ENCODE assay signal across 1 cellular context in the genomic region with DNA sequence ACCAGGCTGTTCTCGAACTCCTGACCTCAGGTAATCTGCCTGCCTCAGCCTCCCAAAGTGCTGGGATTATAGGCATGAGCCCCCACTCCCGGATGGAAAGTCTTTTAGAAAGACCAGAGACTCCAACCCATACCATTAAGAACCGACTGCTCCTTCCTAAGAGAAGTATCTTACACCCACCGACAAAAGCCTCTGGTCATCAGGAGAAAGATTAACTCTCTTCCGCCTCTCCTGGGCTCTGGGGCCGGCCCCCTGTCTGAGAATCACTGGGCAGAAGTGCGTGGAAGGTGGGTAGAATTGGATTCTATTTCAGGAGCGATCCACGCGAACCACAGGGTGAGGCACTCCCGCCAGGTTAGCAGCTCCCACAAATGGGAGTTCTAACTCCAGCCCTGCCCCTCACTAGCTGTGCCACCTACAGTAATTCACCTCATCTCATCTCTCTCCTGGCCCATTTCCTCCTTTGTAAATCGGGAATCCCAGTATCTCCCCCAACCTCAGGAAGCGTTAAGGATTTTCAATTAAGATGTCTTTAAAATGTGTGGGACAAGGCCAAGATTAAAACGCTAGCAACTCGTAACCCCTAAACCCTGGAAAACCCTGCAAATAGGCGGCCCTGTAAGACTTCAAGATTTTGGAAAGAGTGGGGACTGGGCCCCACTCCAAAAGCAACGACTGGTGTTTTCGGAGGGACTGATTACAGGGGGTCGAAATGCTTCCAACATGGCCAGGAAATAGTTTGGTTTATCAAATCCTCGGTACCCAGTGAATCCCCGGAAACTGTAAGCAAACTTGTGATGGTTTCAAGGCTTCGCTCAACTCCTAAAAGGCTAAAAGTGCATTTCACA.
A peak's percentile ranks its signal among the peaks of the same experiment; 100 is the strongest.
TF ChIP-seq lines count a peak whose summit lies in the region.

No MANE protein-coding gene starts in this region.

TF ChIP-seq in K562, 482 proteins besides CTCF, POLR2A, EP300 and RAD21 (continued from another document):
- TF ChIP-seq, protein P1, sequence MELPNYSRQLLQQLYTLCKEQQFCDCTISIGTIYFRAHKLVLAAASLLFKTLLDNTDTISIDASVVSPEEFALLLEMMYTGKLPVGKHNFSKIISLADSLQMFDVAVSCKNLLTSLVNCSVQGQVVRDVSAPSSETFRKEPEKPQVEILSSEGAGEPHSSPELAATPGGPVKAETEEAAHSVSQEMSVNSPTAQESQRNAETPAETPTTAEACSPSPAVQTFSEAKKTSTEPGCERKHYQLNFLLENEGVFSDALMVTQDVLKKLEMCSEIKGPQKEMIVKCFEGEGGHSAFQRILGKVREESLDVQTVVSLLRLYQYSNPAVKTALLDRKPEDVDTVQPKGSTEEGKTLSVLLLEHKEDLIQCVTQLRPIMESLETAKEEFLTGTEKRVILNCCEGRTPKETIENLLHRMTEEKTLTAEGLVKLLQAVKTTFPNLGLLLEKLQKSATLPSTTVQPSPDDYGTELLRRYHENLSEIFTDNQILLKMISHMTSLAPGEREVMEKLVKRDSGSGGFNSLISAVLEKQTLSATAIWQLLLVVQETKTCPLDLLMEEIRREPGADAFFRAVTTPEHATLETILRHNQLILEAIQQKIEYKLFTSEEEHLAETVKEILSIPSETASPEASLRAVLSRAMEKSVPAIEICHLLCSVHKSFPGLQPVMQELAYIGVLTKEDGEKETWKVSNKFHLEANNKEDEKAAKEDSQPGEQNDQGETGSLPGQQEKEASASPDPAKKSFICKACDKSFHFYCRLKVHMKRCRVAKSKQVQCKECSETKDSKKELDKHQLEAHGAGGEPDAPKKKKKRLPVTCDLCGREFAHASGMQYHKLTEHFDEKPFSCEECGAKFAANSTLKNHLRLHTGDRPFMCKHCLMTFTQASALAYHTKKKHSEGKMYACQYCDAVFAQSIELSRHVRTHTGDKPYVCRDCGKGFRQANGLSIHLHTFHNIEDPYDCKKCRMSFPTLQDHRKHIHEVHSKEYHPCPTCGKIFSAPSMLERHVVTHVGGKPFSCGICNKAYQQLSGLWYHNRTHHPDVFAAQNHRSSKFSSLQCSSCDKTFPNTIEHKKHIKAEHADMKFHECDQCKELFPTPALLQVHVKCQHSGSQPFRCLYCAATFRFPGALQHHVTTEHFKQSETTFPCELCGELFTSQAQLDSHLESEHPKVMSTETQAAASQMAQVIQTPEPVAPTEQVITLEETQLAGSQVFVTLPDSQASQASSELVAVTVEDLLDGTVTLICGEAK (IDR thresholded peaks at IDR 0.05) = peak; percentile 52; the same call in 1 of the 2 replicates
- TF ChIP-seq, protein P1 (CRISPR knock-in tag; IDR thresholded peaks at IDR 0.05) = no peak
- TF ChIP-seq NFRKB (IDR thresholded peaks at IDR 0.05; ENCODE audit: low read depth) (peak; percentile 31; the same call in 1 of the 2 replicates), ZNF695 (CRISPR knock-in tag; IDR thresholded peaks at IDR 0.05) (no peak), YBX1 (IDR thresholded peaks at IDR 0.05) (no peak), SUPT5H (IDR thresholded peaks at IDR 0.05) (0 out of 2 replicates have a peak, but pooled peaks have one; percentile 30), PRMT5 (CRISPR knock-in tag; IDR thresholded peaks at IDR 0.05) (no peak), ZNF263 (CRISPR knock-in tag; IDR thresholded peaks at IDR 0.05; ENCODE audit: borderline replicate concordance) (no peak), ZNF134 (CRISPR knock-in tag; conservative IDR thresholded peaks at IDR 0.05) (no peak), SMC3 (conservative IDR thresholded peaks at IDR 0.05; ENCODE audit: insufficient read depth, low read depth, low read length) (no peak), ZNF707 (CRISPR knock-in tag; conservative IDR thresholded peaks at IDR 0.05) (no peak), CHD1 (IDR thresholded peaks at IDR 0.05; ENCODE audit: low read length) (peak; percentile 83), SMARCC2 (IDR thresholded peaks at IDR 0.05; ENCODE audit: low read depth) (peak; percentile 44; the same call in 1 of the 2 replicates)
- TF ChIP-seq, protein P2, sequence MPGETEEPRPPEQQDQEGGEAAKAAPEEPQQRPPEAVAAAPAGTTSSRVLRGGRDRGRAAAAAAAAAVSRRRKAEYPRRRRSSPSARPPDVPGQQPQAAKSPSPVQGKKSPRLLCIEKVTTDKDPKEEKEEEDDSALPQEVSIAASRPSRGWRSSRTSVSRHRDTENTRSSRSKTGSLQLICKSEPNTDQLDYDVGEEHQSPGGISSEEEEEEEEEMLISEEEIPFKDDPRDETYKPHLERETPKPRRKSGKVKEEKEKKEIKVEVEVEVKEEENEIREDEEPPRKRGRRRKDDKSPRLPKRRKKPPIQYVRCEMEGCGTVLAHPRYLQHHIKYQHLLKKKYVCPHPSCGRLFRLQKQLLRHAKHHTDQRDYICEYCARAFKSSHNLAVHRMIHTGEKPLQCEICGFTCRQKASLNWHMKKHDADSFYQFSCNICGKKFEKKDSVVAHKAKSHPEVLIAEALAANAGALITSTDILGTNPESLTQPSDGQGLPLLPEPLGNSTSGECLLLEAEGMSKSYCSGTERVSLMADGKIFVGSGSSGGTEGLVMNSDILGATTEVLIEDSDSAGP (CRISPR knock-in tag; IDR thresholded peaks at IDR 0.05) = no peak
- TF ChIP-seq, protein P3, sequence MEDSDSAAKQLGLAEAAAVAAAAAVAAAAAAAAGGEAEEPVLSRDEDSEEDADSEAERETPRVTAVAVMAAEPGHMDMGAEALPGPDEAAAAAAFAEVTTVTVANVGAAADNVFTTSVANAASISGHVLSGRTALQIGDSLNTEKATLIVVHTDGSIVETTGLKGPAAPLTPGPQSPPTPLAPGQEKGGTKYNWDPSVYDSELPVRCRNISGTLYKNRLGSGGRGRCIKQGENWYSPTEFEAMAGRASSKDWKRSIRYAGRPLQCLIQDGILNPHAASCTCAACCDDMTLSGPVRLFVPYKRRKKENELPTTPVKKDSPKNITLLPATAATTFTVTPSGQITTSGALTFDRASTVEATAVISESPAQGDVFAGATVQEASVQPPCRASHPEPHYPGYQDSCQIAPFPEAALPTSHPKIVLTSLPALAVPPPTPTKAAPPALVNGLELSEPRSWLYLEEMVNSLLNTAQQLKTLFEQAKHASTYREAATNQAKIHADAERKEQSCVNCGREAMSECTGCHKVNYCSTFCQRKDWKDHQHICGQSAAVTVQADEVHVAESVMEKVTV (CRISPR knock-in tag; IDR thresholded peaks at IDR 0.05) = no peak
- TF ChIP-seq, protein P4, sequence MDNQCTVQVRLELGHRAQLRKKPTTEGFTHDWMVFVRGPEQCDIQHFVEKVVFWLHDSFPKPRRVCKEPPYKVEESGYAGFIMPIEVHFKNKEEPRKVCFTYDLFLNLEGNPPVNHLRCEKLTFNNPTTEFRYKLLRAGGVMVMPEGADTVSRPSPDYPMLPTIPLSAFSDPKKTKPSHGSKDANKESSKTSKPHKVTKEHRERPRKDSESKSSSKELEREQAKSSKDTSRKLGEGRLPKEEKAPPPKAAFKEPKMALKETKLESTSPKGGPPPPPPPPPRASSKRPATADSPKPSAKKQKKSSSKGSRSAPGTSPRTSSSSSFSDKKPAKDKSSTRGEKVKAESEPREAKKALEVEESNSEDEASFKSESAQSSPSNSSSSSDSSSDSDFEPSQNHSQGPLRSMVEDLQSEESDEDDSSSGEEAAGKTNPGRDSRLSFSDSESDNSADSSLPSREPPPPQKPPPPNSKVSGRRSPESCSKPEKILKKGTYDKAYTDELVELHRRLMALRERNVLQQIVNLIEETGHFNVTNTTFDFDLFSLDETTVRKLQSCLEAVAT (IDR thresholded peaks at IDR 0.05) = no peak
TF ChIP-seq in K562: peak in this region for 13.
